23 cellular contexts compared by ENCODE assay signal in genomic region chr22:42833104-42833503, GRCh38. TPM values are rescaled to one million over a fixed set of nuclear protein-coding genes. Genes with fewer than 3 reads are reported as not detected.
DNase-seq lines count a peak whose midpoint lies in the region; ATAC-seq, FAIRE-seq and TF ChIP-seq lines count a peak whose summit lies in the region.
"Had no signal": no experiment of that assay in that cellular context is flagged by ENCODE, and none has a peak within 500 bp of the region (broad histone marks: within the 10 kb centered on the region; RNA-seq: fewer than 3 reads in every experiment).

No MANE protein-coding gene starts in this region.

- TF ChIP-seq CTCF in GM06990 (IDR thresholded peaks at IDR 0.05; ENCODE audit: insufficient read depth, low read length, poor library complexity, severe bottlenecking) (no peak), coronary artery (IDR thresholded peaks at IDR 0.05) (no peak)

- H3K27me3 Mint-ChIP-seq in activated T-helper 17 cell treated with anti-CD3 and anti-CD28 coated beads, Interleukin-2, amount 50 U/mL, for 72 hours: no peaks in the 10 kb centered on the region
- H3K27me3 Mint-ChIP-seq: B cell; CD4-positive, CD25-positive, alpha-beta regulatory T cell had no signal

- H3K4me1 Mint-ChIP-seq in activated T-helper 17 cell treated with anti-CD3 and anti-CD28 coated beads, Interleukin-2, amount 50 U/mL, for 72 hours: peaks cover 8% of the 10 kb centered on the region
- H3K4me1 Mint-ChIP-seq: B cell had no signal

- DNase-seq in GM06990 (ENCODE audit: extremely low read depth, insufficient read length): peak; percentile 19
- no peak for DNase-seq in GM12892 (ENCODE audit: insufficient read length)
- no peak for DNase-seq in GM19239 (ENCODE audit: insufficient read length, low spot score)
- DNase-seq in coronary artery (ENCODE audit: low spot score): no peak
- no peak for DNase-seq in NOMO-1 treated with dmso at 0.1 percent for 144 hours (lab: John Stamatoyannopoulos, UW; ENCODE audit: unreplicated experiment)
- DNase-seq: Caco-2; CD4-positive, CD25-positive, alpha-beta regulatory T cell; CD8-positive, alpha-beta T cell; DMS153; DND-41; GM23248; H7; HCEC 1CT had no signal

- H3K4me3 ChIP-seq in GM06990 (replicated peaks; ENCODE audit: low read depth, low read length): no peak overlapping the region
- no peak overlapping the region for H3K4me3 ChIP-seq in coronary artery
- H3K4me3 ChIP-seq: BLaER1, GM23248 had no signal

- H3K9me3 Mint-ChIP-seq in activated T-helper 17 cell treated with anti-CD3 and anti-CD28 coated beads, Interleukin-2, amount 50 U/mL, for 72 hours: no peaks in the 10 kb centered on the region
- H3K9me3 Mint-ChIP-seq: CD4-positive, CD25-positive, alpha-beta regulatory T cell; CD8-positive, alpha-beta T cell had no signal

- no peak for TF ChIP-seq POLR2A in GM12892 (IDR thresholded peaks at IDR 0.05; ENCODE audit: low read depth, low read length)

- no peak overlapping the region for H3K27ac ChIP-seq in coronary artery
- H3K27ac ChIP-seq: 22Rv1, BLaER1, C4-2B, GM23248 had no signal

- peak; percentile 74 for FAIRE-seq in GM12892 (lab: Jason Lieb, UNC)
- FAIRE-seq in GM19239 (lab: Jason Lieb, UNC): peak; percentile 84
- FAIRE-seq: A204.1, G401.6, H1 had no signal

- peak overlapping the region; percentile 10 for H3K27ac Mint-ChIP-seq in activated T-helper 17 cell treated with anti-CD3 and anti-CD28 coated beads, Interleukin-2, amount 50 U/mL, for 72 hours
- H3K27ac Mint-ChIP-seq: B cell; CD8-positive, alpha-beta T cell had no signal

- no peak overlapping the region for H3K4me3 Mint-ChIP-seq in activated T-helper 17 cell treated with anti-CD3 and anti-CD28 coated beads, Interleukin-2, amount 50 U/mL, for 72 hours
- H3K4me3 Mint-ChIP-seq: B cell; CD4-positive, CD25-positive, alpha-beta regulatory T cell; CD8-positive, alpha-beta T cell had no signal

- H3K36me3 ChIP-seq in GM06990 (ENCODE audit: control insufficient read depth, insufficient read depth, low read length): peaks cover 8% of the 10 kb centered on the region

- H3K36me3 Mint-ChIP-seq in activated T-helper 17 cell treated with anti-CD3 and anti-CD28 coated beads, Interleukin-2, amount 50 U/mL, for 72 hours (ENCODE audit: low read depth): peaks cover 96% of the 10 kb centered on the region

- ATAC-seq in activated T-helper 17 cell treated with anti-CD3 and anti-CD28 coated beads, Interleukin-2, amount 50 U/mL, for 72 hours (replicated peaks): no peak
- no peak for ATAC-seq in GM18517 (IDR thresholded peaks at IDR 0.05; ENCODE audit: unreplicated experiment)
- ATAC-seq in HG02970 (IDR thresholded peaks at IDR 0.05; ENCODE audit: low FRiP score, unreplicated experiment): no peak
- ATAC-seq: CD8-positive, alpha-beta T cell had no signal

- H3K27me3 ChIP-seq in GM06990 (replicated peaks; ENCODE audit: control insufficient read depth, insufficient read depth, low read length): no peaks in the 10 kb centered on the region
- H3K27me3 ChIP-seq: BLaER1 had no signal

RNA-seq across cellular contexts. Expression of gene ARFGAP3, which starts 24.0 kb away (rescaled TPM):
- polyA plus RNA-seq in GM12892 (2012; ENCODE audit: missing spikeins): 38.4 TPM
- total RNA-seq in activated T-helper 17 cell treated with anti-CD3 and anti-CD28 coated beads, Interleukin-2, amount 50 U/mL, for 72 hours: 10 to 100 TPM; 32.0 to 32.8 TPM
